In genomic region chr2:20447437-20448245, GRCh38 we compare ENCODE assay signal across 8 cellular contexts. TPM values are rescaled to one million over a fixed set of nuclear protein-coding genes. Genes with fewer than 3 reads are reported as not detected.
DNase-seq lines count a peak whose midpoint lies in the region; ATAC-seq, FAIRE-seq and TF ChIP-seq lines count a peak whose summit lies in the region.

No MANE protein-coding gene starts in this region.

- FAIRE-seq in bronchial epithelial cell (lab: Jason Lieb, UNC), result no peak

- no peaks in the 10 kb centered on the region for H3K9me3 ChIP-seq in Peyer's patch

- H3K27ac ChIP-seq in Peyer's patch, result peak overlapping the region; percentile 89 to 98 (median 96)

- TF ChIP-seq CTCF in Peyer's patch (IDR thresholded peaks at IDR 0.05) (no peak), bronchial epithelial cell (IDR thresholded peaks at IDR 0.05; ENCODE audit: insufficient read depth, low read length, severe bottlenecking) (peak; percentile 19)

- peak overlapping the region; percentile 84 to 96 (median 88) for H3K4me3 ChIP-seq in Peyer's patch
- H3K4me3 ChIP-seq in bronchial epithelial cell (ENCODE audit: low read depth, low read length), result peak overlapping the region; percentile 86

- H3K4me1 ChIP-seq in Peyer's patch, result peaks cover 0 to 15% (median 7%) of the 10 kb centered on the region in 4 donors

- no peaks in the 10 kb centered on the region for H3K27me3 ChIP-seq in Peyer's patch
- H3K27me3 ChIP-seq in bronchial epithelial cell (ENCODE audit: control insufficient read depth, insufficient read depth, low read length), result no peaks in the 10 kb centered on the region

- ATAC-seq in HG02798 (IDR thresholded peaks at IDR 0.05; ENCODE audit: poor library complexity, unreplicated experiment), result peak; percentile 15

- TF ChIP-seq POLR2A in Peyer's patch (IDR thresholded peaks at IDR 0.05), result no peak

- H3K36me3 ChIP-seq in Peyer's patch, result peaks cover 0 to 11% (median 0%) of the 10 kb centered on the region in 3 donors
- no peaks in the 10 kb centered on the region for H3K36me3 ChIP-seq in bronchial epithelial cell (ENCODE audit: control insufficient read depth, insufficient read depth, low read length)

- peak; percentile 66 for DNase-seq in activated effector memory CD4-positive, alpha-beta T cell treated with anti-CD3 and anti-CD28 coated beads, Interleukin-2, amount 50 U/mL, for 16 hours
- DNase-seq in activated effector memory CD4-positive, alpha-beta T cell treated with Interleukin-2 at 50 U/mL for 16 hours, result no peak
- peak; percentile 34 to 78 (median 67) for DNase-seq in Peyer's patch
- no peak for DNase-seq in bronchial epithelial cell (ENCODE audit: low read depth)
- peak; percentile 66 for DNase-seq in kidney tubule cell (ENCODE audit: low spot score)
- peak; percentile 22 for DNase-seq in stimulated activated CD4-positive, alpha-beta T cell treated with anti-CD3 and anti-CD28 coated beads, Interleukin-4, amount 100 ng/mL, for 1 hour
- no peak for DNase-seq in UCSD-AML1 (lab: John Stamatoyannopoulos, UW; ENCODE audit: unreplicated experiment)

RNA-seq across cellular contexts. Expression of gene RHOB, which starts 0.8 kb away (rescaled TPM):
- 100 to 1,000 TPM in 3 of 4 donors, 10 to 100 TPM in 1; 61.6 to 488 (median 202) TPM for total RNA-seq in Peyer's patch
- total RNA-seq in bronchial epithelial cell, result 51.9 and 65.9 TPM in 2 replicates

Comparison
In these comparisons a context has a peak if more than half of its experiments do, and no peak if none do; other contexts are left out.
1. DNase-seq: peak in activated effector memory CD4-positive, alpha-beta T cell treated with anti-CD3 and anti-CD28 coated beads, Interleukin-2, amount 50 U/mL, for 16 hours (single experiment), Peyer's patch (3 of 3), kidney tubule cell (single experiment) and stimulated activated CD4-positive, alpha-beta T cell treated with anti-CD3 and anti-CD28 coated beads, Interleukin-4, amount 100 ng/mL, for 1 hour (single experiment); none in activated effector memory CD4-positive, alpha-beta T cell treated with Interleukin-2 at 50 U/mL for 16 hours (single experiment), bronchial epithelial cell (single experiment) and UCSD-AML1 (single experiment).